16 cellular contexts compared by ENCODE assay signal in the genomic region with DNA sequence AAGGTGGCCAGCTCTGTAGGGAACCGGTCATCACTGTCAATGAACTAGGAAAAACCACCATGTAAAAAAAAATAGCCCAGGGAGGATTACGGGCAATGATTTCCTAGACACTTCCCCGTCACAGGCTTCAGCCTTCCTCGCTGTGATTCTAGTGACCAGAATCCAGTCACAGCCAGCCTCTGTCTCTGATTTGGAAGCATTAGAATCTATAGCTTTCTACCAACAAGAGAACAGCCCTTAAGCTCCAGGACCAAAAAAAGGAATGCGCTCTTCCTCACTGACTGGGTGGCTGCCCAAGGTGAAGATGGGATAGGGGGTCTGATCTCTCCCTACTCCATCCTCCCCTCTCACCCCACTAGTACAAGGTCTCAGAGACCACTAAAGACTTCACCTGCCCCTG.
DNase-seq lines count a peak whose midpoint lies in the region; ATAC-seq and TF ChIP-seq lines count a peak whose summit lies in the region.
"Had no signal": no experiment of that assay in that cellular context is flagged by ENCODE, and none has a peak within 500 bp of the region (broad histone marks: within the 10 kb centered on the region; RNA-seq: fewer than 3 reads in every experiment).

No MANE protein-coding gene starts in this region.

- no peak for DNase-seq in activated B cell treated with CpG ODN at 0.5 μM for 24 hours
- DNase-seq in spleen, result no peak
- no peak for DNase-seq in HuH-7 (ENCODE audit: low spot score)
- no peak for DNase-seq in T-helper 2 cell treated with Interferon-gamma antibody and Interleukin-4, amounts not matched to agents 5 μg/mL and 100 μg/mL, for 36 hours (ENCODE audit: low spot score)
- DNase-seq: DMS 273 treated with DMSO at 0.1 percent for 48 hours, GF-D8, Kasumi-1, NCI-H1694 treated with DMSO at 0.1 percent for 48 hours, SIG-M5 had no signal

- H3K27me3 Mint-ChIP-seq in IgD-negative memory B cell (peaks cover 1% of the 10 kb centered on the region), activated B cell treated with CpG ODN at 0.5 μM for 24 hours (no peaks in the 10 kb centered on the region)
- H3K27me3 Mint-ChIP-seq in T-helper 2 cell treated with Interferon-gamma antibody and Interleukin-4, amounts not matched to agents 5 μg/mL and 100 μg/mL, for 36 hours (ENCODE audit: low read depth), result peaks cover 3% of the 10 kb centered on the region

- POLR2A ChIA-PET in activated B cell treated with CpG ODN at 0.5 μM for 24 hours (lab: Charles Lee), result interaction anchor here (0.6 to 8.5 kb wide), 19 partner anchors 7 to 264 kb away, joined by 3 to 394 read pairs (median 5); partner anchors contain the start of gene RALGPS2

- H3K36me3 ChIP-seq in BLaER1 treated with 17β-estradiol and CSF1 and Interleukin-3, amounts not matched to agents 10 nM and 100 nM, result no peaks in the 10 kb centered on the region
- H3K36me3 ChIP-seq in spleen, result no peaks in the 10 kb centered on the region
- H3K36me3 ChIP-seq: HAP-1 had no signal

- H3K4me3 Mint-ChIP-seq in IgD-negative memory B cell, result peak overlapping the region; percentile 23 to 84 (median 80)
- H3K4me3 Mint-ChIP-seq in activated B cell treated with CpG ODN at 0.5 μM for 24 hours, result peak overlapping the region; percentile 81
- no peak overlapping the region for H3K4me3 Mint-ChIP-seq in T-helper 2 cell treated with Interferon-gamma antibody and Interleukin-4, amounts not matched to agents 5 μg/mL and 100 μg/mL, for 36 hours
- H3K4me3 Mint-ChIP-seq: CD14-positive monocyte had no signal

- WGBS in spleen, 5 donors, result 74 to 86% (median 82%) methylated on average over 5 of the region's 5 CpGs

- H3K27ac Mint-ChIP-seq in IgD-negative memory B cell, result peak overlapping the region; percentile 91 to 97 (median 95)
- peak overlapping the region; percentile 98 for H3K27ac Mint-ChIP-seq in activated B cell treated with CpG ODN at 0.5 μM for 24 hours
- no peak overlapping the region for H3K27ac Mint-ChIP-seq in T-helper 2 cell treated with Interferon-gamma antibody and Interleukin-4, amounts not matched to agents 5 μg/mL and 100 μg/mL, for 36 hours

- no peaks in the 10 kb centered on the region for H4K20me1 ChIP-seq in BLaER1 treated with 17β-estradiol and CSF1 and Interleukin-3, amounts not matched to agents 10 nM and 100 nM

- intact Hi-C loops in activated B cell treated with CpG ODN at 0.5 μM for 24 hours (cut with micrococcal nuclease) (no loop called here), spleen (cut with DNase I; ENCODE audit: low total_unique reads) (no loop called here)

- ATAC-seq in activated B cell treated with CpG ODN at 0.5 μM for 24 hours (ENCODE audit: low read depth) (no peak), GM19023 (IDR thresholded peaks at IDR 0.05; ENCODE audit: unreplicated experiment) (no peak), HG02798 (IDR thresholded peaks at IDR 0.05; ENCODE audit: poor library complexity, unreplicated experiment) (no peak)
- ATAC-seq: A549 had no signal

- TF ChIP-seq POLR2A in spleen (IDR thresholded peaks at IDR 0.05), result no peak

- no peaks in the 10 kb centered on the region for H3K27me3 ChIP-seq in BLaER1 treated with 17β-estradiol and CSF1 and Interleukin-3, amounts not matched to agents 10 nM and 100 nM
- H3K27me3 ChIP-seq in spleen (replicated peaks in 1 of 7), result no peaks in the 10 kb centered on the region

- H3K9me3 Mint-ChIP-seq in IgD-negative memory B cell (peaks cover 0 to 5% (median 0%) of the 10 kb centered on the region in 3 donors), activated B cell treated with CpG ODN at 0.5 μM for 24 hours (no peaks in the 10 kb centered on the region)
- no peaks in the 10 kb centered on the region for H3K9me3 Mint-ChIP-seq in T-helper 2 cell treated with Interferon-gamma antibody and Interleukin-4, amounts not matched to agents 5 μg/mL and 100 μg/mL, for 36 hours

- peaks cover 0 to 37% (median 33%) of the 10 kb centered on the region in 10 experiments; a peak in 16 of 20 replicates for H3K4me1 ChIP-seq in BLaER1 treated with 17β-estradiol and CSF1 and Interleukin-3, amounts not matched to agents 10 nM and 100 nM
- peaks cover 3 to 94% (median 37%) of the 10 kb centered on the region in 6 donors for H3K4me1 ChIP-seq in spleen
- H3K4me1 ChIP-seq: A549 had no signal

- peak overlapping the region in 8 of 11 experiments; percentile 8 to 71 (median 54); a peak in 14 of 22 replicates for H3K4me2 ChIP-seq in BLaER1 treated with 17β-estradiol and CSF1 and Interleukin-3, amounts not matched to agents 10 nM and 100 nM
- H3K4me2 ChIP-seq: A549 had no signal

- H3K4me1 Mint-ChIP-seq in IgD-negative memory B cell, result peaks cover 69 to 86% (median 78%) of the 10 kb centered on the region in 3 donors
- peaks cover 98% of the 10 kb centered on the region for H3K4me1 Mint-ChIP-seq in activated B cell treated with CpG ODN at 0.5 μM for 24 hours
- H3K4me1 Mint-ChIP-seq in T-helper 2 cell treated with Interferon-gamma antibody and Interleukin-4, amounts not matched to agents 5 μg/mL and 100 μg/mL, for 36 hours (ENCODE audit: low read depth), result no peaks in the 10 kb centered on the region
- H3K4me1 Mint-ChIP-seq: CD14-positive monocyte had no signal

- H3K36me3 Mint-ChIP-seq in IgD-negative memory B cell (peaks cover 3% of the 10 kb centered on the region), activated B cell treated with CpG ODN at 0.5 μM for 24 hours (ENCODE audit: low read depth) (peaks cover 3% of the 10 kb centered on the region)
- no peaks in the 10 kb centered on the region for H3K36me3 Mint-ChIP-seq in T-helper 2 cell treated with Interferon-gamma antibody and Interleukin-4, amounts not matched to agents 5 μg/mL and 100 μg/mL, for 36 hours (ENCODE audit: low read depth)
- H3K36me3 Mint-ChIP-seq: CD14-positive monocyte had no signal

- no peak overlapping the region for H3K27ac ChIP-seq in BLaER1 treated with 17β-estradiol and CSF1 and Interleukin-3, amounts not matched to agents 10 nM and 100 nM
- peak overlapping the region; percentile 48 to 89 (median 76) for H3K27ac ChIP-seq in spleen
- H3K27ac ChIP-seq: A549 had no signal

- H3K4me3 ChIP-seq in BLaER1 treated with 17β-estradiol and CSF1 and Interleukin-3, amounts not matched to agents 10 nM and 100 nM, result no peak overlapping the region
- no peak overlapping the region for H3K4me3 ChIP-seq in spleen
- H3K4me3 ChIP-seq: A549, HAP-1 had no signal

- no peak for TF ChIP-seq CTCF in activated B cell treated with CpG ODN at 0.5 μM for 24 hours (IDR thresholded peaks at IDR 0.05)
- TF ChIP-seq CTCF in spleen (IDR thresholded peaks at IDR 0.05 in 8 of 11, conservative IDR thresholded peaks at IDR 0.05 in 3 of 11), result no peak

- CTCF ChIA-PET in activated B cell treated with CpG ODN at 0.5 μM for 24 hours (lab: Charles Lee), result interaction anchor here (1.0 to 3.9 kb wide), 7 partner anchors 8 to 146 kb away, joined by 3 to 24 read pairs (median 4); partner anchors contain the start of gene RALGPS2

- H3K9me3 ChIP-seq in BLaER1 treated with 17β-estradiol and CSF1 and Interleukin-3, amounts not matched to agents 10 nM and 100 nM (replicated peaks in 1 of 11), result no peaks in the 10 kb centered on the region
- H3K9me3 ChIP-seq in spleen, result no peaks in the 10 kb centered on the region
- H3K9me3 ChIP-seq: A549, HAP-1 had no signal

- H3K9ac ChIP-seq in BLaER1 treated with 17β-estradiol and CSF1 and Interleukin-3, amounts not matched to agents 10 nM and 100 nM, result no peak overlapping the region

Comparison
In these comparisons a context has a peak if more than half of its experiments do, and no peak if none do; other contexts are left out.
1. H3K27ac ChIP-seq: peak in spleen (8 of 8); none in BLaER1 treated with 17β-estradiol and CSF1 and Interleukin-3, amounts not matched to agents 10 nM and 100 nM (0 of 11).